Comparison of ENCODE assay signal across 2 cellular contexts in the genomic region with DNA sequence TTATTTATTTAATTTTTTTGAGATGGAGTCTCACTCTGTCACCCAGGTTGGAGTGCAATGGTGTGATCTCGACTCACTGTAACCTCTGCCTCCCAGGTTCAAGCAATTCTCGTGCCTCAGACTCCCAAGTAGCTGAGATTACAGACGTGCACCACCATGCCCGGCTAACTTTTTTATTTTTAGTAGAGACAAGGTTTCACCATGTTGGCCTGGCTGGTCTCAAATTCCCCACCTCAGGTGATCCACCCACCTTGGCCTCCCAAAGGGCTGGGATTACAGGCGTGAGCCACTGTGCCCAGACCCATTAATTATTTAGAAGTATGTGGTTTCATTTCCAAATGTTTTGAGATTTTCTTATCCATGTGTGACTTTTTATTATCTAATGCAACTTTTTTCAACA. TPM values are rescaled to one million over a fixed set of nuclear protein-coding genes. Genes with fewer than 3 reads are reported as not detected.
"Had no signal": no experiment of that assay in that cellular context is flagged by ENCODE, and none has a peak within 500 bp of the region (broad histone marks: within the 10 kb centered on the region; RNA-seq: fewer than 3 reads in every experiment).

No MANE protein-coding gene starts in this region.

RNA-seq across cellular contexts. Expression of gene MYL4, which starts 42.3 kb away (rescaled TPM):
- total RNA-seq: M059J, NCI-H460 had no signal
